In genomic region chr17:32928527-32929287, GRCh38 we compare ENCODE assay signal across 9 cellular contexts. TPM values are rescaled to one million over a fixed set of nuclear protein-coding genes. Genes with fewer than 3 reads are reported as not detected.
DNase-seq lines count a peak whose midpoint lies in the region; ATAC-seq and TF ChIP-seq lines count a peak whose summit lies in the region.
"Had no signal": no experiment of that assay in that cellular context is flagged by ENCODE, and none has a peak within 500 bp of the region (broad histone marks: within the 10 kb centered on the region; RNA-seq: fewer than 3 reads in every experiment).

No MANE protein-coding gene starts in this region.

- peak overlapping the region; percentile 91 for H3K9ac ChIP-seq in mesendoderm (ENCODE audit: low read length)

- H3K79me2 ChIP-seq in mesendoderm (ENCODE audit: control insufficient read depth, insufficient read depth, low read length), result peaks cover 8% of the 10 kb centered on the region

- peak overlapping the region; percentile 77 for H4K8ac ChIP-seq in mesendoderm (ENCODE audit: low read depth, low read length)

- no peak for ATAC-seq in HG03460 (IDR thresholded peaks at IDR 0.05; ENCODE audit: unreplicated experiment)

- peak overlapping the region; percentile 95 for H3K18ac ChIP-seq in mesendoderm (ENCODE audit: low read length)

- H2BK5ac ChIP-seq in mesendoderm (ENCODE audit: low read length), result peak overlapping the region; percentile 41

- H3K9me3 ChIP-seq in ectodermal cell (ENCODE audit: control insufficient read depth, low read length) (no peaks in the 10 kb centered on the region), vagina (no peaks in the 10 kb centered on the region)

- intact Hi-C loops in vagina (cut with DNase I), result no loop called here

- H4K5ac ChIP-seq in mesendoderm (ENCODE audit: low read length), result no peak overlapping the region

- H3K27me3 ChIP-seq in ectodermal cell (ENCODE audit: control insufficient read depth, insufficient read depth, low read length, poor library complexity, severe bottlenecking) (no peaks in the 10 kb centered on the region), mesendoderm (ENCODE audit: insufficient read depth, low read length, poor library complexity) (no peaks in the 10 kb centered on the region), vagina (no peaks in the 10 kb centered on the region)

- H2BK15ac ChIP-seq in mesendoderm (replicated peaks; ENCODE audit: low read depth), result no peak overlapping the region

- peak overlapping the region; percentile 92 for H3K23ac ChIP-seq in mesendoderm (ENCODE audit: low read length)

- TF ChIP-seq CTCF in vagina (IDR thresholded peaks at IDR 0.05), result no peak

- H3K79me1 ChIP-seq in mesendoderm (ENCODE audit: low read length), result peaks cover 17% of the 10 kb centered on the region

- peak overlapping the region; percentile 89 for H3K4ac ChIP-seq in mesendoderm (ENCODE audit: low read depth, low read length)

- H3K4me2 ChIP-seq in mesendoderm (ENCODE audit: low read length), result peak overlapping the region; percentile 47

- peak overlapping the region; percentile 75 for H2BK120ac ChIP-seq in mesendoderm (ENCODE audit: low read depth, low read length)

- DNase-seq in NCI-H510A treated with DMSO at 0.1 percent for 48 hours (lab: John Stamatoyannopoulos, UW) (peak; percentile 30), NCI-H510A (lab: John Stamatoyannopoulos, UW) (no peak), mesendoderm (no peak), vagina (ENCODE audit: extremely low spot score in 2 of 2) (no peak), NCI-H446 (lab: John Stamatoyannopoulos, UW) (no peak), SHP77 treated with DMSO at 0.1 percent for 48 hours (lab: John Stamatoyannopoulos, UW) (no peak)

- peaks cover 17% of the 10 kb centered on the region for H3K4me1 ChIP-seq in ectodermal cell (ENCODE audit: control insufficient read depth, insufficient read depth, low read length)
- H3K4me1 ChIP-seq in mesendoderm (ENCODE audit: control insufficient read depth, low read depth, low read length), result peaks cover 9% of the 10 kb centered on the region
- H3K4me1 ChIP-seq in vagina, result peaks cover 29% of the 10 kb centered on the region

- H3K36me3 ChIP-seq in ectodermal cell (ENCODE audit: control insufficient read depth, insufficient read depth, low read length), result peaks cover 15% of the 10 kb centered on the region
- H3K36me3 ChIP-seq in mesendoderm (ENCODE audit: control insufficient read depth, insufficient read depth, low read length), result peaks cover 4% of the 10 kb centered on the region
- peaks cover 0 to 8% of the 10 kb centered on the region in 2 donors for H3K36me3 ChIP-seq in vagina

- H3K4me3 ChIP-seq in ectodermal cell (ENCODE audit: insufficient read depth, low read depth, low read length), result peak overlapping the region; percentile 54
- H3K4me3 ChIP-seq in mesendoderm (ENCODE audit: low read length), result peak overlapping the region; percentile 71
- H3K4me3 ChIP-seq in vagina, result peak overlapping the region; percentile 69 to 77

- TF ChIP-seq POLR2A in vagina (IDR thresholded peaks at IDR 0.05), result no peak

- peak overlapping the region; percentile 85 for H2AK5ac ChIP-seq in mesendoderm (ENCODE audit: low read length)

- peak overlapping the region; percentile 85 for H3K56ac ChIP-seq in mesendoderm (ENCODE audit: low read length)

- 31 to 33% methylated on average over 16 of the region's 16 CpGs for WGBS in ectodermal cell, 2 experiments
- WGBS in mesendoderm (ENCODE audit: extremely low coverage, insufficient coverage, low lambda C conversion rate), result no CpG with 5 or more reads among the region's 16 CpGs

- H3K27ac ChIP-seq in ectodermal cell (ENCODE audit: insufficient read depth, low read depth, low read length, poor library complexity, severe bottlenecking) (no peak overlapping the region), mesendoderm (ENCODE audit: low read depth, low read length) (peak overlapping the region; percentile 14), vagina (peak overlapping the region; percentile 68)

RNA-seq across cellular contexts. Expression of gene TMEM98, which starts 0.8 kb away (rescaled TPM):
- 126 TPM for polyA plus RNA-seq in ectodermal cell (2013, experiment 1 of 4)
- 134 TPM for polyA plus RNA-seq in ectodermal cell (2013, experiment 2 of 4)
- polyA plus RNA-seq in ectodermal cell (2013, experiment 3 of 4), result 98.5 TPM
- polyA plus RNA-seq in ectodermal cell (2013, experiment 4 of 4), result 113 TPM
- 38.5 TPM for polyA plus RNA-seq in mesendoderm (2013, experiment 1 of 2)
- polyA plus RNA-seq in mesendoderm (2013, experiment 2 of 2), result 42.2 TPM
- total RNA-seq in vagina, result 85.0 TPM
- polyA plus RNA-seq: CD14-positive monocyte had no signal

RNA-seq across cellular contexts. Expression of gene MYO1D, which starts 51.8 kb away (rescaled TPM):
- 4.1 TPM for polyA plus RNA-seq in ectodermal cell (2013, experiment 1 of 4)
- polyA plus RNA-seq in ectodermal cell (2013, experiment 2 of 4), result 3.5 TPM
- 3.0 TPM for polyA plus RNA-seq in ectodermal cell (2013, experiment 3 of 4)
- 4.5 TPM for polyA plus RNA-seq in ectodermal cell (2013, experiment 4 of 4)
- 15.4 TPM for polyA plus RNA-seq in mesendoderm (2013, experiment 1 of 2)
- polyA plus RNA-seq in mesendoderm (2013, experiment 2 of 2), result 15.7 TPM
- total RNA-seq in vagina, result 44.7 TPM
